In the genomic region with DNA sequence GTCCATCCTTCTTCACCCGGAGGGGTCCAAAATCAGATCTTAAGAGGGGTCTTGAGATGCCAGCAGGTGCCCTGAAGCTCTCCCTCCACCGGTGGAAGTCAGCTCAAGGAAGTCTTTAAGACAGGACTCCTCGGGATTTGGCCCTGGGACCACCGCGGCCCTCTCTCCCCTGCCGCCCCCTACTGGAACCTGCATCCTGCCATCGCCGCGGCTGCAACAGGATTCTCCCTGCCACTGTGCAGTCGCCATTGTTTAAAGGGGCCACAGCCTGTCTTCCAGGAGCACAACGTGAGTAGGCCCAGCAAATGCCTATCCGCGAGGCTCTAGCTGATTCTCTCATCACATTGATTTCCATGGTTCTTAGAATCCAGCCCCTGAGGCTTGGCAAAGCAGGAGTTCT, we compare ENCODE assay signal across 6 cellular contexts.
"Had no signal": no experiment of that assay in that cellular context is flagged by ENCODE, and none has a peak within 500 bp of the region (broad histone marks: within the 10 kb centered on the region; RNA-seq: fewer than 3 reads in every experiment).

No MANE protein-coding gene starts in this region.

- H3K4me3 Mint-ChIP-seq: IgD-negative memory B cell had no signal

- H3K36me3 Mint-ChIP-seq: IgD-negative memory B cell had no signal

- H3K4me1 Mint-ChIP-seq: IgD-negative memory B cell had no signal

- DNase-seq: IMR-90, KBM-7 had no signal

- H3K4me3 ChIP-seq: K562 had no signal

- H3K27ac ChIP-seq: HL-60 had no signal

- H3K27ac Mint-ChIP-seq: IgD-negative memory B cell had no signal

- ATAC-seq: HepG2, K562 had no signal

- H3K27me3 Mint-ChIP-seq: IgD-negative memory B cell had no signal
